Comparison of ENCODE assay signal across 11 cellular contexts in the genomic region with DNA sequence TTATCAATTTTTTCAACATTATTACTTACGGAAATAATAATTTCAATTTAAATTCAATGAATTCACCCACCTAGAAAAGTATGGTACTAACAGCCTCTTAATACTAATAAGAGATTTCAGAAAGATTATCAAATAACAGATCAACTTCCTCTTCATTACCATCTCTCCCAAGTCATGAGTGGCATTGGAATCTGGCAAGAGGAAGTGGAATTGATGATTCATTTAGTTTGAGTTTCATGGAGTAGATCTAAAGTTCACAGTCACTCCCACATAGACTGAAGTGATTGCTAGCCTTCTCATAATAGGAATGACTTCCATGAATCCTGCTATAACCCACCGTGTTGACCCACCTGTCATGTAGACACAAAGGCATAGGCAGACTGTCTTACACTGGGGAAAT.
DNase-seq lines count a peak whose midpoint lies in the region; ATAC-seq lines count a peak whose summit lies in the region.
"Had no signal": no experiment of that assay in that cellular context is flagged by ENCODE, and none has a peak within 500 bp of the region (broad histone marks: within the 10 kb centered on the region; RNA-seq: fewer than 3 reads in every experiment).

No MANE protein-coding gene starts in this region.

- H3K27me3 Mint-ChIP-seq in activated T-helper 2 cell treated with anti-CD3 and anti-CD28 coated beads, Interferon-gamma antibody, Interleukin-2, Interleukin-4, amounts not matched to agents 10 μg/mL and 5 μg/mL and 100 μg/mL, durations not matched to agents 14 hours and 24 hours and 36 hours (ENCODE audit: low read depth): no peaks in the 10 kb centered on the region

- H3K4me1 Mint-ChIP-seq in activated T-helper 2 cell treated with anti-CD3 and anti-CD28 coated beads, Interferon-gamma antibody, Interleukin-2, Interleukin-4, amounts not matched to agents 10 μg/mL and 5 μg/mL and 100 μg/mL, durations not matched to agents 14 hours and 24 hours and 36 hours (ENCODE audit: low read depth): peaks cover 3% of the 10 kb centered on the region

- no peaks in the 10 kb centered on the region for H3K36me3 Mint-ChIP-seq in activated T-helper 2 cell treated with anti-CD3 and anti-CD28 coated beads, Interferon-gamma antibody, Interleukin-2, Interleukin-4, amounts not matched to agents 10 μg/mL and 5 μg/mL and 100 μg/mL, durations not matched to agents 14 hours and 24 hours and 36 hours (ENCODE audit: low read depth)

- ATAC-seq in GM18873 (IDR thresholded peaks at IDR 0.05; ENCODE audit: low FRiP score, unreplicated experiment) (no peak), GM21619 (IDR thresholded peaks at IDR 0.05; ENCODE audit: unreplicated experiment) (no peak)

- H3K9me3 Mint-ChIP-seq in activated T-helper 2 cell treated with anti-CD3 and anti-CD28 coated beads, Interferon-gamma antibody, Interleukin-2, Interleukin-4, amounts not matched to agents 10 μg/mL and 5 μg/mL and 100 μg/mL, durations not matched to agents 14 hours and 24 hours and 36 hours: no peaks in the 10 kb centered on the region
- H3K9me3 Mint-ChIP-seq: T-helper 1 cell treated with Interleukin-12 subunit alpha and Interleukin-12 subunit beta and Interleukin-4 antibody, amounts not matched to agents 30 μg/mL and 1 μg/mL, for 36 hours had no signal

- peak; percentile 16 for DNase-seq in AG08396 (ENCODE audit: low spot score)
- DNase-seq in LoVo (ENCODE audit: low spot score): peak; percentile 53
- DNase-seq in astrocyte of the hippocampus (ENCODE audit: low read depth, low spot score): peak; percentile 68
- peak; percentile 89 for DNase-seq in kidney tubule cell (ENCODE audit: low spot score)
- DNase-seq in activated T-helper 2 cell treated with anti-CD3 and anti-CD28 coated beads, Interferon-gamma antibody, Interleukin-2, Interleukin-4, amounts not matched to agents 10 μg/mL and 5 μg/mL and 100 μg/mL, durations not matched to agents 14 hours and 24 hours and 36 hours (ENCODE audit: low spot score): no peak
- DNase-seq in NCI-H524 (lab: John Stamatoyannopoulos, UW): no peak
- DNase-seq: NCI-H1048, retina had no signal

- H3K4me3 Mint-ChIP-seq in activated T-helper 2 cell treated with anti-CD3 and anti-CD28 coated beads, Interferon-gamma antibody, Interleukin-2, Interleukin-4, amounts not matched to agents 10 μg/mL and 5 μg/mL and 100 μg/mL, durations not matched to agents 14 hours and 24 hours and 36 hours (ENCODE audit: low read depth): no peak overlapping the region
- H3K4me3 Mint-ChIP-seq: T-helper 1 cell treated with Interleukin-12 subunit alpha and Interleukin-12 subunit beta and Interleukin-4 antibody, amounts not matched to agents 30 μg/mL and 1 μg/mL, for 36 hours had no signal

- no peak overlapping the region for H3K27ac Mint-ChIP-seq in activated T-helper 2 cell treated with anti-CD3 and anti-CD28 coated beads, Interferon-gamma antibody, Interleukin-2, Interleukin-4, amounts not matched to agents 10 μg/mL and 5 μg/mL and 100 μg/mL, durations not matched to agents 14 hours and 24 hours and 36 hours
- H3K27ac Mint-ChIP-seq: T-helper 1 cell treated with Interleukin-12 subunit alpha and Interleukin-12 subunit beta and Interleukin-4 antibody, amounts not matched to agents 30 μg/mL and 1 μg/mL, for 36 hours had no signal

- intact Hi-C loops in activated T-helper 2 cell treated with anti-CD3 and anti-CD28 coated beads, Interferon-gamma antibody, Interleukin-2, Interleukin-4, amounts not matched to agents 10 μg/mL and 5 μg/mL and 100 μg/mL, durations not matched to agents 14 hours and 24 hours and 36 hours (cut with micrococcal nuclease): no loop called here

Comparison
In these comparisons a context has a peak if more than half of its experiments do, and no peak if none do; other contexts are left out.
1. DNase-seq: peak in AG08396 (single experiment), LoVo (single experiment), astrocyte of the hippocampus (single experiment) and kidney tubule cell (single experiment); none in activated T-helper 2 cell treated with anti-CD3 and anti-CD28 coated beads, Interferon-gamma antibody, Interleukin-2, Interleukin-4, amounts not matched to agents 10 μg/mL and 5 μg/mL and 100 μg/mL, durations not matched to agents 14 hours and 24 hours and 36 hours (single experiment) and NCI-H524 (0 of 2).